Comparison of ENCODE assay signal across 8 cellular contexts in genomic region chr4:163332526-163333405, GRCh38. TPM values are rescaled to one million over a fixed set of nuclear protein-coding genes. Genes with fewer than 3 reads are reported as not detected.
DNase-seq lines count a peak whose midpoint lies in the region; ATAC-seq, FAIRE-seq and TF ChIP-seq lines count a peak whose summit lies in the region.

TSS of gene NPY1R (minus strand) at chr4:163332596. CDS start at chr4:163326554, 6,042 bp downstream.

- peaks cover 38% of the 10 kb centered on the region for H3K27me3 ChIP-seq in left ventricle myocardium inferior (ENCODE audit: low read depth)

- FAIRE-seq in GM12892 (lab: Jason Lieb, UNC), result no peak

- H3K36me3 ChIP-seq in left ventricle myocardium inferior, result no peaks in the 10 kb centered on the region

- ATAC-seq in GM19467 (IDR thresholded peaks at IDR 0.05; ENCODE audit: unreplicated experiment), result peak; percentile 84
- ATAC-seq in HG03558 (IDR thresholded peaks at IDR 0.05; ENCODE audit: extremely low read depth, unreplicated experiment), result peak; percentile 72

- TF ChIP-seq POLR2A in GM12892 (IDR thresholded peaks at IDR 0.05; ENCODE audit: low read depth, low read length), result no peak

- no peaks in the 10 kb centered on the region for H3K9me3 ChIP-seq in left ventricle myocardium inferior (replicated peaks)

- peaks cover 21% of the 10 kb centered on the region for H3K4me1 ChIP-seq in left ventricle myocardium inferior

- DNase-seq in D341Med (ENCODE audit: low spot score), result peak; percentile 88
- DNase-seq in OCI-M2 (lab: John Stamatoyannopoulos, UW; ENCODE audit: unreplicated experiment), result peak; percentile 50
- peak; percentile 8 to 86 (median 69) for DNase-seq in anterior cingulate cortex (lab: John Stamatoyannopoulos, UW)
- DNase-seq in left ventricle myocardium inferior, result peak; percentile 48
- DNase-seq in pons (ENCODE audit: low spot score), result peak; percentile 84
- DNase-seq in GM12892 (ENCODE audit: insufficient read length), result no peak

- peak within 1 kb of the TSS; percentile 71 for H3K4me3 ChIP-seq in left ventricle myocardium inferior

- peak; percentile 77 for TF ChIP-seq CTCF in left ventricle myocardium inferior (IDR thresholded peaks at IDR 0.05; ENCODE audit: borderline replicate concordance)

- H3K27ac ChIP-seq in left ventricle myocardium inferior (replicated peaks), result peak within 1 kb of the TSS; percentile 32

- intact Hi-C loops in left ventricle myocardium inferior (cut with micrococcal nuclease), result loop anchor here (5.0 kb wide), 1 partner anchor 835 kb away; no protein-coding TSS in a partner anchor

RNA-seq across cellular contexts. Expression of gene NPY1R, which starts in this region (rescaled TPM):
- total RNA-seq in left ventricle myocardium inferior, result 1.6 TPM
- polyA plus RNA-seq in GM12892 (2012; ENCODE audit: missing spikeins), result not detected
